Comparison of ENCODE assay signal across 8 cellular contexts in genomic region chr12:85057370-85057963, GRCh38. TPM values are rescaled to one million over a fixed set of nuclear protein-coding genes. Genes with fewer than 3 reads are reported as not detected.
DNase-seq lines count a peak whose midpoint lies in the region; ATAC-seq and TF ChIP-seq lines count a peak whose summit lies in the region.

No MANE protein-coding gene starts in this region.

- no peak overlapping the region for H3K4me3 Mint-ChIP-seq in T-helper 2 cell treated with Interferon-gamma antibody and Interleukin-4, amounts not matched to agents 5 μg/mL and 100 μg/mL, for 36 hours

- TF ChIP-seq CTCF in heart left ventricle (IDR thresholded peaks at IDR 0.05): peak; percentile 46 to 74 (median 60)
- TF ChIP-seq CTCF in fibroblast of mammary gland (conservative IDR thresholded peaks at IDR 0.05; ENCODE audit: control insufficient read depth, insufficient read depth, low read depth, low read length): peak; percentile 85

- intact Hi-C loops in heart left ventricle (cut with DNase I) (no loop called here), left ventricle myocardium superior (cut with micrococcal nuclease) (no loop called here)

- no peak for ATAC-seq in heart left ventricle
- no peak for ATAC-seq in left ventricle myocardium superior
- peak; percentile 78 for ATAC-seq in GM21576 (IDR thresholded peaks at IDR 0.05; ENCODE audit: unreplicated experiment)

- no peaks in the 10 kb centered on the region for H3K27me3 Mint-ChIP-seq in T-helper 2 cell treated with Interferon-gamma antibody and Interleukin-4, amounts not matched to agents 5 μg/mL and 100 μg/mL, for 36 hours (ENCODE audit: low read depth)

- H3K9me3 ChIP-seq in heart left ventricle: no peaks in the 10 kb centered on the region

- H3K4me1 Mint-ChIP-seq in T-helper 2 cell treated with Interferon-gamma antibody and Interleukin-4, amounts not matched to agents 5 μg/mL and 100 μg/mL, for 36 hours (ENCODE audit: low read depth): no peaks in the 10 kb centered on the region

- no peak overlapping the region for H3K4me3 ChIP-seq in heart left ventricle
- no peak overlapping the region for H3K4me3 ChIP-seq in Jurkat, Clone E6-1 (ENCODE audit: low read length)
- no peak overlapping the region for H3K4me3 ChIP-seq in fibroblast of mammary gland (ENCODE audit: control insufficient read depth, low read depth, low read length)

- no peak overlapping the region for H3K27ac ChIP-seq in heart left ventricle

- no peak for TF ChIP-seq POLR2A in heart left ventricle (IDR thresholded peaks at IDR 0.05)

- H3K4me1 ChIP-seq in heart left ventricle: no peaks in the 10 kb centered on the region

- H3K36me3 Mint-ChIP-seq in T-helper 2 cell treated with Interferon-gamma antibody and Interleukin-4, amounts not matched to agents 5 μg/mL and 100 μg/mL, for 36 hours (ENCODE audit: low read depth): no peaks in the 10 kb centered on the region

- no peaks in the 10 kb centered on the region for H3K27me3 ChIP-seq in heart left ventricle

- no peaks in the 10 kb centered on the region for H3K9me3 Mint-ChIP-seq in T-helper 2 cell treated with Interferon-gamma antibody and Interleukin-4, amounts not matched to agents 5 μg/mL and 100 μg/mL, for 36 hours

- no peak overlapping the region for H3K27ac Mint-ChIP-seq in T-helper 2 cell treated with Interferon-gamma antibody and Interleukin-4, amounts not matched to agents 5 μg/mL and 100 μg/mL, for 36 hours

- no peak for DNase-seq in heart left ventricle
- no peak for DNase-seq in left ventricle myocardium superior
- peak; percentile 45 for DNase-seq in Jurkat, Clone E6-1 (ENCODE audit: low read depth, low spot score)
- peak; percentile 62 for DNase-seq in SK-N-DZ (ENCODE audit: low spot score)
- DNase-seq in fibroblast of mammary gland (ENCODE audit: low read depth): peak; percentile 56
- peak; percentile 1 for DNase-seq in pulmonary artery endothelial cell (ENCODE audit: low read depth, low spot score)
- no peak for DNase-seq in T-helper 2 cell treated with Interferon-gamma antibody and Interleukin-4, amounts not matched to agents 5 μg/mL and 100 μg/mL, for 36 hours (ENCODE audit: low spot score)

- H3K36me3 ChIP-seq in heart left ventricle: no peaks in the 10 kb centered on the region

- WGBS in heart left ventricle, 4 donors: 46 to 49% (median 47%) methylated on average over 2 of the region's 2 CpGs

RNA-seq across cellular contexts. Expression of gene LRRIQ1, which starts 21.3 kb away (rescaled TPM):
- total RNA-seq in heart left ventricle (under 1 TPM in 7 of 9 donors, not detected in 2; 0.04 to 0.72 (median 0.48) TPM), left ventricle myocardium superior (not detected), pulmonary artery endothelial cell (0.28 and 0.40 TPM in 2 replicates)
- under 1 TPM in 1 of 2 donors, not detected in 1; 0.26 TPM for polyA plus RNA-seq in heart left ventricle
- polyA plus RNA-seq in Jurkat, Clone E6-1 (2012; ENCODE audit: insufficient read depth, insufficient read length): 2.5 TPM
- polyA plus RNA-seq in SK-N-DZ (2014; cell fraction: cytosol; rRNA removed): 2.1 and 3.1 TPM in 2 replicates
- 6.6 and 17.0 TPM in 2 replicates for polyA plus RNA-seq in SK-N-DZ (2014; cell fraction: nucleus; rRNA removed)

RNA-seq across cellular contexts. Expression of gene TSPAN19, which starts 21.4 kb away (rescaled TPM):
- total RNA-seq in heart left ventricle (under 1 TPM in 2 of 9 donors, not detected in 7; 0.39 to 0.47 TPM), left ventricle myocardium superior (not detected), pulmonary artery endothelial cell (0.07 and 0.14 TPM in 2 replicates)
- under 1 TPM in 1 of 2 donors, not detected in 1; 0.11 TPM for polyA plus RNA-seq in heart left ventricle
- polyA plus RNA-seq in Jurkat, Clone E6-1 (2012; ENCODE audit: insufficient read depth, insufficient read length): not detected
- 1.2 and 3.3 TPM in 2 replicates for polyA plus RNA-seq in SK-N-DZ (2014; cell fraction: cytosol; rRNA removed)
- polyA plus RNA-seq in SK-N-DZ (2014; cell fraction: nucleus; rRNA removed): 3.9 and 5.9 TPM in 2 replicates

Comparison
In these comparisons a context has a peak if more than half of its experiments do, and no peak if none do; other contexts are left out.
1. DNase-seq: peak in Jurkat, Clone E6-1 (single experiment), SK-N-DZ (single experiment), fibroblast of mammary gland (single experiment) and pulmonary artery endothelial cell (single experiment); none in heart left ventricle (0 of 5), left ventricle myocardium superior (single experiment) and T-helper 2 cell treated with Interferon-gamma antibody and Interleukin-4, amounts not matched to agents 5 μg/mL and 100 μg/mL, for 36 hours (single experiment).